In genomic region chr2:148616696-148617095, GRCh38 we compare ENCODE assay signal across 15 cellular contexts.
"Had no signal": no experiment of that assay in that cellular context is flagged by ENCODE, and none has a peak within 500 bp of the region (broad histone marks: within the 10 kb centered on the region; RNA-seq: fewer than 3 reads in every experiment).

No MANE protein-coding gene starts in this region.

- H3K27me3 ChIP-seq: colonic mucosa, gastrocnemius medialis, heart right ventricle had no signal

- DNase-seq: colonic mucosa; dermis blood vessel endothelial cell; effector CD4-positive, alpha-beta T cell; endodermal cell; gastrocnemius medialis; heart right ventricle; kidney; left colon; mucosa of descending colon; naive thymus-derived CD8-positive, alpha-beta T cell; right cardiac atrium; stimulated activated CD4-positive, alpha-beta T cell treated with anti-CD3 and anti-CD28 coated beads, Interleukin-2, amount 100 ng/mL, for 48 hours; stimulated activated naive CD4-positive, alpha-beta T cell treated with Interleukin-2 at 50 U/mL for 16 hours; trophoblast cell had no signal

- H3K4me2 ChIP-seq: smooth muscle cell had no signal

- H3K27ac ChIP-seq: colonic mucosa, gastrocnemius medialis had no signal

- H3K4me1 ChIP-seq: colonic mucosa had no signal

- ATAC-seq: gastrocnemius medialis; heart right ventricle; left colon; mucosa of descending colon; naive thymus-derived CD8-positive, alpha-beta T cell; right cardiac atrium had no signal

- FAIRE-seq: kidney had no signal

- H3K36me3 ChIP-seq: colonic mucosa, gastrocnemius medialis, heart right ventricle had no signal

- H3K9me3 ChIP-seq: colonic mucosa, gastrocnemius medialis, heart right ventricle, mucosa of descending colon had no signal

- H3K4me3 ChIP-seq: colonic mucosa, gastrocnemius medialis, heart right ventricle, mucosa of descending colon, smooth muscle cell had no signal
